17 cellular contexts compared by ENCODE assay signal in the genomic region with DNA sequence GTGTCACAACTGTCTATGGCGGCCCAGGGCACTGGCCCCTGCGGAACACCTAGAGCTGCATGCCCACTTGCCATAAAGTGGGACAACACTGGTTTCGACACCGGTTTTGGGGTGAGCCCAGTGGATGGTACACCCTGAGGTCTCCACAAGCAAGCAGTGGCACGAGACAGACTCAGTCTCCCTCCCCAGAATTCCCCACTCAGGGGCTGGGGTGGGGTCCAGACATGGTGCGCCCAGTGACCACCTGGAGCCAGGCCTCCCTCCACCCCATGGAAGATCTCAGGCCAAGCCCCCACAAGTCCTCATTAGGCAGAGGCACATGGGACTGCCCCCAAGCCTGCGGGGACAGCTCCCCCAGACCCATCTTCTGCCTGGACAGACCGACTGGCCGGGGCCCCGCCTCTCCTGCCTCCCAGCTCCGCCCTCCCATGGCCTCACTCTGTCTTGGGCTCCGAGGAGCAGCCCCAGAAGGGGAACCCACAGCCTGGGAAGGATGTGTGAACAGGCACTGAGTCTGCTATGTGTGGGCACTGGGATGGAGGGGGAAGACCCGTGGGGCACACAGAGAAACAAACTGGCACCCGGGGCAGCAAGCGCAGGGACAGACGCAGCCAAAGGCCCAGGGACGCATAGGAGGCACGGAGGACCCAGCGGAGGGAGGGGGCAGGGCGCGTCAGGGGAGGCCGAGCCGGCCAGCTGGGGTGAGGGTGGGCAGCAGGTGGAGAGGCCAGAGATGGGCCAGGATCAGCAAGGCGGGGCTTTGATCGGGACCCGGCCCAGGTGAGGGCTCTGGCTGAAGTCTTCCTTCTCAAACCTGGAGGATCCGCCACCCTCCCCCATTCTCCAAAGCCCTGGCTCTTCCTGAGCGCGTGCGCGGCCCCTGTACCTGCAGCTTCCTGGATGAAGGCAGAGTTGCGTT.
"Had no signal": no experiment of that assay in that cellular context is flagged by ENCODE, and none has a peak within 500 bp of the region (broad histone marks: within the 10 kb centered on the region; RNA-seq: fewer than 3 reads in every experiment).

No MANE protein-coding gene starts in this region.

- H3K27me3 ChIP-seq: breast epithelium, left lung, pancreas, sigmoid colon, spleen, stomach, upper lobe of right lung had no signal

- H3K27me3 Mint-ChIP-seq: activated CD4-positive, alpha-beta memory T cell treated with anti-CD3 and anti-CD28 coated beads for 36 hours; activated CD4-positive, alpha-beta T cell treated with anti-CD3 and anti-CD28 coated beads for 36 hours; activated CD8-positive, alpha-beta memory T cell treated with anti-CD3 and anti-CD28 coated beads, Interleukin-2, amount 10 ng/mL, durations not matched to agents 7 days and 5 days had no signal

- H3K27ac ChIP-seq: breast epithelium, left lung, pancreas, sigmoid colon, spleen, stomach, thoracic aorta, upper lobe of right lung had no signal

- H3K9me3 ChIP-seq: breast epithelium, left lung, pancreas, sigmoid colon, spleen, stomach, thoracic aorta, upper lobe of right lung had no signal

- H3K27ac Mint-ChIP-seq: activated CD4-positive, alpha-beta memory T cell treated with anti-CD3 and anti-CD28 coated beads for 36 hours; activated CD4-positive, alpha-beta T cell treated with anti-CD3 and anti-CD28 coated beads for 36 hours; activated CD8-positive, alpha-beta memory T cell treated with anti-CD3 and anti-CD28 coated beads, Interleukin-2, amount 10 ng/mL, durations not matched to agents 7 days and 5 days; T-helper 1 cell treated with Interleukin-12 subunit alpha and Interleukin-12 subunit beta and Interleukin-4 antibody, amounts not matched to agents 30 μg/mL and 1 μg/mL, for 36 hours had no signal

- H3K4me3 ChIP-seq: left lung, pancreas, sigmoid colon, stomach, thoracic aorta, upper lobe of right lung had no signal

- ATAC-seq: activated CD4-positive, alpha-beta T cell treated with anti-CD3 and anti-CD28 coated beads for 36 hours; activated CD8-positive, alpha-beta memory T cell treated with anti-CD3 and anti-CD28 coated beads, Interleukin-2, amount 10 ng/mL, durations not matched to agents 7 days and 5 days; esophagus mucosa; left lung; pancreas; upper lobe of right lung had no signal

- H3K4me3 Mint-ChIP-seq: activated CD8-positive, alpha-beta memory T cell treated with anti-CD3 and anti-CD28 coated beads, Interleukin-2, amount 10 ng/mL, durations not matched to agents 7 days and 5 days; T-helper 1 cell treated with Interleukin-12 subunit alpha and Interleukin-12 subunit beta and Interleukin-4 antibody, amounts not matched to agents 30 μg/mL and 1 μg/mL, for 36 hours had no signal

- H3K9me3 Mint-ChIP-seq: activated CD4-positive, alpha-beta memory T cell treated with anti-CD3 and anti-CD28 coated beads for 36 hours; T-helper 1 cell treated with Interleukin-12 subunit alpha and Interleukin-12 subunit beta and Interleukin-4 antibody, amounts not matched to agents 30 μg/mL and 1 μg/mL, for 36 hours had no signal

- H3K36me3 ChIP-seq: breast epithelium had no signal

- DNase-seq: activated CD4-positive, alpha-beta memory T cell treated with anti-CD3 and anti-CD28 coated beads for 36 hours; activated CD4-positive, alpha-beta T cell treated with anti-CD3 and anti-CD28 coated beads for 36 hours; activated CD8-positive, alpha-beta memory T cell treated with anti-CD3 and anti-CD28 coated beads, Interleukin-2, amount 10 ng/mL, durations not matched to agents 7 days and 5 days; activated gamma-delta T cell; activated T-cell treated with anti-CD3 and anti-CD28 coated beads, Interleukin-2, amount 50 U/mL, for 1 hour; anterior cingulate cortex; mesendoderm; sigmoid colon; spleen; stomach; upper lobe of right lung had no signal
